In the genomic region with DNA sequence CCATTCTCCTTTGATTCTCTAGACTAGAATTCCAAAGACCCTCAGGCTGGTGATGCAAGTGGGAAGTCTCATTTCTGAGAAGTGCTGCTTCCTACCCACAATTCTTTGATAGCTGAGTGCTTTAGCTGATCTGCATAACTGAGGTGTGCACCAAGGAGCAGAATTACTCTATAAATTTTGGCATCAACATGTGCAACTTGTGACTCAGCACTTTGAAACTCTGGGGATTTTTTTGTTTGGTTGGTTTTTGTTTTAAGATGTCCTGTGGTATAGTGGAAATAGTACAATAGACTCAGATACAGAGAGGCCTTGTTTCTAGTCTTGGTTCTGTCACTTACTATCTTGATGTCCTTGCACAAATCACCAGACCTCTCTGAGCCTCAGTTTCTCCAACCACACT, we compare ENCODE assay signal across 17 cellular contexts.
DNase-seq lines count a peak whose midpoint lies in the region; ATAC-seq and TF ChIP-seq lines count a peak whose summit lies in the region.
"Had no signal": no experiment of that assay in that cellular context is flagged by ENCODE, and none has a peak within 500 bp of the region (broad histone marks: within the 10 kb centered on the region; RNA-seq: fewer than 3 reads in every experiment).

No MANE protein-coding gene starts in this region.

- H3K9me3 Mint-ChIP-seq in activated T-cell treated with anti-CD3 and anti-CD28 coated beads, Interleukin-2, amount 50 U/mL, for 72 hours, result no peaks in the 10 kb centered on the region

- H3K4me1 Mint-ChIP-seq in activated T-cell treated with anti-CD3 and anti-CD28 coated beads, Interleukin-2, amount 50 U/mL, for 72 hours (ENCODE audit: low read depth), result no peaks in the 10 kb centered on the region
- H3K4me1 Mint-ChIP-seq: memory B cell had no signal

- ATAC-seq in activated T-cell treated with anti-CD3 and anti-CD28 coated beads, Interleukin-2, amount 50 U/mL, for 72 hours (replicated peaks in 1 of 2), result peak; percentile 53 to 58
- ATAC-seq in HG03378 (IDR thresholded peaks at IDR 0.05; ENCODE audit: unreplicated experiment) (peak; percentile 70), HG03342 (IDR thresholded peaks at IDR 0.05; ENCODE audit: unreplicated experiment) (no peak), HG02852 (IDR thresholded peaks at IDR 0.05; ENCODE audit: unreplicated experiment) (no peak)
- ATAC-seq: activated CD8-positive, alpha-beta T cell treated with anti-CD3 and anti-CD28 coated beads, Interleukin-2, amount 10 ng/mL, durations not matched to agents 7 days and 5 days; GM12878; Right ventricle myocardium inferior had no signal

- no peak for TF ChIP-seq CTCF in cardiac fibroblast (IDR thresholded peaks at IDR 0.05; ENCODE audit: low read depth, low read length)

- H3K27me3 Mint-ChIP-seq in activated T-cell treated with anti-CD3 and anti-CD28 coated beads, Interleukin-2, amount 50 U/mL, for 72 hours (ENCODE audit: low read depth), result peaks cover 47% of the 10 kb centered on the region
- H3K27me3 Mint-ChIP-seq: memory B cell had no signal

- no peak for DNase-seq in activated T-cell treated with anti-CD3 and anti-CD28 coated beads, Interleukin-2, amount 50 U/mL, for 72 hours
- no peak for DNase-seq in activated T-cell treated with anti-CD3 and anti-CD28 coated beads, Interleukin-2, amount 50 U/mL, for 1 hour
- DNase-seq in cardiac fibroblast (ENCODE audit: low read depth in 2 of 2), result peak; percentile 32 to 68
- peak; percentile 7 for DNase-seq in stromal cell of bone marrow (ENCODE audit: low read depth)
- no peak for DNase-seq in iPS-NIHi11 (ENCODE audit: low spot score)
- DNase-seq: activated CD8-positive, alpha-beta T cell treated with anti-CD3 and anti-CD28 coated beads, Interleukin-2, amount 10 ng/mL, durations not matched to agents 7 days and 5 days; caudate nucleus; NCI-H2029 treated with DMSO at 0.1 percent for 48 hours; NCI-H774; occipital lobe; tibial artery had no signal

- no peak overlapping the region for H3K4me3 Mint-ChIP-seq in activated T-cell treated with anti-CD3 and anti-CD28 coated beads, Interleukin-2, amount 50 U/mL, for 72 hours
- H3K4me3 Mint-ChIP-seq: activated CD8-positive, alpha-beta T cell treated with anti-CD3 and anti-CD28 coated beads, Interleukin-2, amount 10 ng/mL, durations not matched to agents 7 days and 5 days; memory B cell had no signal

- H3K36me3 Mint-ChIP-seq in activated T-cell treated with anti-CD3 and anti-CD28 coated beads, Interleukin-2, amount 50 U/mL, for 72 hours (ENCODE audit: insufficient read depth in 2 of 2), result no peaks in the 10 kb centered on the region
- H3K36me3 Mint-ChIP-seq: memory B cell had no signal

- H3K27ac Mint-ChIP-seq in activated T-cell treated with anti-CD3 and anti-CD28 coated beads, Interleukin-2, amount 50 U/mL, for 72 hours, result no peak overlapping the region
- H3K27ac Mint-ChIP-seq: activated CD8-positive, alpha-beta T cell treated with anti-CD3 and anti-CD28 coated beads, Interleukin-2, amount 10 ng/mL, durations not matched to agents 7 days and 5 days; memory B cell had no signal

- no peak overlapping the region for H3K4me3 ChIP-seq in cardiac fibroblast (replicated peaks in 1 of 2; ENCODE audit: low read depth in 2 of 2, low read length in 2 of 2)
- H3K4me3 ChIP-seq: GM12878, tibial artery had no signal

Comparison
In these comparisons a context has a peak if more than half of its experiments do, and no peak if none do; other contexts are left out.
1. ATAC-seq: peak in activated T-cell treated with anti-CD3 and anti-CD28 coated beads, Interleukin-2, amount 50 U/mL, for 72 hours (2 of 2) and HG03378 (single experiment); none in HG03342 (single experiment) and HG02852 (single experiment).
2. DNase-seq: peak in cardiac fibroblast (2 of 2) and stromal cell of bone marrow (single experiment); none in activated T-cell treated with anti-CD3 and anti-CD28 coated beads, Interleukin-2, amount 50 U/mL, for 72 hours (0 of 2), activated T-cell treated with anti-CD3 and anti-CD28 coated beads, Interleukin-2, amount 50 U/mL, for 1 hour (single experiment) and iPS-NIHi11 (single experiment).